Comparison of ENCODE assay signal across 9 cellular contexts in the genomic region with DNA sequence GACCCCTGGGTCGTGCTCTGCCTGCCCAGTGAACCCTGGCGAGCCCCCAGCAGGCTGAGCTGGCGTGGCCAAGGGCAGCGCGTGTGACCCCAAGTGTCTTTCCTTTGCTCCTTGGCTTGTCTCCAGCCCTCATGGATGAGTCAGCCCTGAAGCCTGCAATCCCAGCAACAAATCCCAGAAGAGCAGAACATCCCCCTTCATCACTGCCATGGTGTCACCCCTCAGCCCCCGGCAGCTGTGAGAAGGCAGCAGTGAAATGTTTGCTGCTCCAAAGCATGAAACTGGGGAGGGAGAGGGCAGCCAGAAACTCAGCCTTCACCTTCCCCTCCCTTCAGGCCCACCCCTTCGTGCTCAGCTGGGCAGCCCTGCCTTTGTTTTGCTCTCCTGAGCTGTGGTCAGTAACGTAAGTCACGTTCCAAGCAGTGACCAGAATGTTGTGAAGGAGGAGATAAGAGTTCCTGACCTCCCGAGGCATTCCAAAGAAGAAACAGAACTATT. TPM values are rescaled to one million over a fixed set of nuclear protein-coding genes. Genes with fewer than 3 reads are reported as not detected.
A peak's percentile ranks its signal among the peaks of the same experiment; 100 is the strongest.
DNase-seq lines count a peak whose midpoint lies in the region; ATAC-seq, FAIRE-seq and TF ChIP-seq lines count a peak whose summit lies in the region.
"Had no signal": no experiment of that assay in that cellular context is flagged by ENCODE, and none has a peak within 500 bp of the region (broad histone marks: within the 10 kb centered on the region; RNA-seq: fewer than 3 reads in every experiment).

No MANE protein-coding gene starts in this region.

- no peak for FAIRE-seq in kidney (lab: Jason Lieb, UNC)

- H3K9ac ChIP-seq in kidney (ENCODE audit: low read length in 2 of 2) = peak overlapping the region in 1 of 2 donors; percentile 27

- no peak overlapping the region for H3K27ac Mint-ChIP-seq in stimulated activated memory B cell treated with anti-CD40 and anti-IgM and Interleukin-4, amounts not matched to agents 10 μg/mL and 1 μg/mL and 100 μg/mL, for 72 hours
- no peak overlapping the region for H3K27ac Mint-ChIP-seq in naive thymus-derived CD8-positive, alpha-beta T cell
- H3K27ac Mint-ChIP-seq: memory B cell had no signal

- no peaks in the 10 kb centered on the region for H3K4me1 Mint-ChIP-seq in stimulated activated memory B cell treated with anti-CD40 and anti-IgM and Interleukin-4, amounts not matched to agents 10 μg/mL and 1 μg/mL and 100 μg/mL, for 72 hours
- peaks cover 0 to under 1% (median 0%) of the 10 kb centered on the region in 4 donors for H3K4me1 Mint-ChIP-seq in naive thymus-derived CD8-positive, alpha-beta T cell
- H3K4me1 Mint-ChIP-seq: memory B cell had no signal

- H3K27ac ChIP-seq in kidney (ENCODE audit: low read depth in 2 of 2, low read length in 2 of 2) (peak overlapping the region; percentile 53 to 74), temporal lobe (ENCODE audit: low read depth, low read length) (peak overlapping the region; percentile 4)

- no peaks in the 10 kb centered on the region for H3K9me3 Mint-ChIP-seq in stimulated activated memory B cell treated with anti-CD40 and anti-IgM and Interleukin-4, amounts not matched to agents 10 μg/mL and 1 μg/mL and 100 μg/mL, for 72 hours
- H3K9me3 Mint-ChIP-seq in naive thymus-derived CD8-positive, alpha-beta T cell = no peaks in the 10 kb centered on the region
- H3K9me3 Mint-ChIP-seq: memory B cell had no signal

- H3K27me3 Mint-ChIP-seq in stimulated activated memory B cell treated with anti-CD40 and anti-IgM and Interleukin-4, amounts not matched to agents 10 μg/mL and 1 μg/mL and 100 μg/mL, for 72 hours = peaks cover 11% of the 10 kb centered on the region
- peaks cover 0 to 4% (median 0%) of the 10 kb centered on the region in 5 donors for H3K27me3 Mint-ChIP-seq in naive thymus-derived CD8-positive, alpha-beta T cell

- TF ChIP-seq CTCF in HFF-Myc (IDR thresholded peaks at IDR 0.05; ENCODE audit: low read depth, low read length, missing control alignments) = no peak
- no peak for TF ChIP-seq CTCF in astrocyte of the spinal cord (IDR thresholded peaks at IDR 0.05; ENCODE audit: low read depth, low read length)
- no peak for TF ChIP-seq CTCF in kidney (IDR thresholded peaks at IDR 0.05; ENCODE audit: borderline replicate concordance, extremely low read depth, insufficient read depth)

- intact Hi-C loops in kidney (cut with DNase I) = no loop called here

- H3K36me3 ChIP-seq in kidney (ENCODE audit: control insufficient read depth in 1 of 2, insufficient read depth in 2 of 2, low read length in 2 of 2) = no peaks in the 10 kb centered on the region

- H3K36me3 Mint-ChIP-seq in stimulated activated memory B cell treated with anti-CD40 and anti-IgM and Interleukin-4, amounts not matched to agents 10 μg/mL and 1 μg/mL and 100 μg/mL, for 72 hours = no peaks in the 10 kb centered on the region
- H3K36me3 Mint-ChIP-seq in naive thymus-derived CD8-positive, alpha-beta T cell = no peaks in the 10 kb centered on the region
- H3K36me3 Mint-ChIP-seq: memory B cell had no signal

- H3K9me3 ChIP-seq in kidney (ENCODE audit: control insufficient read depth in 1 of 2, low read length in 2 of 2) = no peaks in the 10 kb centered on the region

- in situ Hi-C loops in astrocyte of the spinal cord (cut with HindIII; ENCODE audit: low sequenced_read_pairs) = no loop called here

- POLR2A ChIA-PET in naive thymus-derived CD8-positive, alpha-beta T cell (lab: Charles Lee) = no interaction called here

- peaks cover 21 to 33% of the 10 kb centered on the region in 2 donors for H3K4me1 ChIP-seq in kidney (ENCODE audit: control insufficient read depth in 1 of 2, insufficient read depth in 1 of 2, low read depth in 1 of 2, low read length in 2 of 2)

- no peak for ATAC-seq in stimulated activated memory B cell treated with anti-CD40 and anti-IgM and Interleukin-4, amounts not matched to agents 10 μg/mL and 1 μg/mL and 100 μg/mL, for 72 hours
- ATAC-seq in naive thymus-derived CD8-positive, alpha-beta T cell = no peak
- no peak for ATAC-seq in GM18519 (IDR thresholded peaks at IDR 0.05; ENCODE audit: low FRiP score, unreplicated experiment)

- peak; percentile 89 for DNase-seq in HFF-Myc (ENCODE audit: extremely low read depth, low read depth)
- peak; percentile 87 for DNase-seq in astrocyte of the spinal cord (ENCODE audit: low read depth, low spot score)
- DNase-seq in kidney = peak; percentile 93
- DNase-seq in naive thymus-derived CD8-positive, alpha-beta T cell = no peak
- no peak for DNase-seq in NOMO-1 (lab: John Stamatoyannopoulos, UW; ENCODE audit: unreplicated experiment in 2 of 2)

- H3K4me3 ChIP-seq in HFF-Myc (replicated peaks; ENCODE audit: low read depth, low read length) (no peak overlapping the region), astrocyte of the spinal cord (ENCODE audit: low read depth, low read length) (no peak overlapping the region), kidney (ENCODE audit: low read length in 2 of 2) (no peak overlapping the region)

- H3K4me3 Mint-ChIP-seq in stimulated activated memory B cell treated with anti-CD40 and anti-IgM and Interleukin-4, amounts not matched to agents 10 μg/mL and 1 μg/mL and 100 μg/mL, for 72 hours = no peak overlapping the region
- H3K4me3 Mint-ChIP-seq in naive thymus-derived CD8-positive, alpha-beta T cell = no peak overlapping the region
- H3K4me3 Mint-ChIP-seq: memory B cell had no signal

RNA-seq across cellular contexts. Expression of gene ADAMTS15, which starts 29.8 kb away (rescaled TPM):
- 6.2 TPM for total RNA-seq in kidney
- polyA plus RNA-seq in kidney (ENCODE audit: insufficient read depth, low read depth, low replicate concordance) = 3.6 TPM
- total RNA-seq in temporal lobe = 2.5 TPM
- under 1 TPM in 1 of 2 experiments, not detected in 1; 0.05 TPM for total RNA-seq in naive thymus-derived CD8-positive, alpha-beta T cell
- not detected for polyA plus RNA-seq in naive thymus-derived CD8-positive, alpha-beta T cell

RNA-seq across cellular contexts. Expression of gene ADAMTS8, which starts 49.8 kb away (rescaled TPM):
- total RNA-seq in kidney (1.2 TPM), temporal lobe (2.0 TPM)
- polyA plus RNA-seq in kidney (ENCODE audit: insufficient read depth, low read depth, low replicate concordance) = 1.6 TPM
- total RNA-seq in naive thymus-derived CD8-positive, alpha-beta T cell = not detected
- polyA plus RNA-seq in naive thymus-derived CD8-positive, alpha-beta T cell = not detected

Comparison
In these comparisons a context has a peak if more than half of its experiments do, and no peak if none do; other contexts are left out.
1. DNase-seq: peak in HFF-Myc (single experiment), astrocyte of the spinal cord (single experiment) and kidney (single experiment); none in naive thymus-derived CD8-positive, alpha-beta T cell (0 of 10) and NOMO-1 (0 of 2).